8 cellular contexts compared by ENCODE assay signal in genomic region chr19:14529254-14530004, GRCh38. TPM values are rescaled to one million over a fixed set of nuclear protein-coding genes. Genes with fewer than 3 reads are reported as not detected.
DNase-seq lines count a peak whose midpoint lies in the region; ATAC-seq and TF ChIP-seq lines count a peak whose summit lies in the region.

A gene with protein sequence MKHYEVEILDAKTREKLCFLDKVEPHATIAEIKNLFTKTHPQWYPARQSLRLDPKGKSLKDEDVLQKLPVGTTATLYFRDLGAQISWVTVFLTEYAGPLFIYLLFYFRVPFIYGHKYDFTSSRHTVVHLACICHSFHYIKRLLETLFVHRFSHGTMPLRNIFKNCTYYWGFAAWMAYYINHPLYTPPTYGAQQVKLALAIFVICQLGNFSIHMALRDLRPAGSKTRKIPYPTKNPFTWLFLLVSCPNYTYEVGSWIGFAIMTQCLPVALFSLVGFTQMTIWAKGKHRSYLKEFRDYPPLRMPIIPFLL (plus strand): TSS chr19:14529594. CDS start chr19:14529697, 103 bp downstream.

- DNase-seq in DMS53 treated with DMSO at 0.1 percent for 48 hours (lab: John Stamatoyannopoulos, UW; ENCODE audit: unreplicated experiment) (peak; percentile 93), Peyer's patch (peak; percentile 100)
- DNase-seq in activated T-cell treated with anti-CD3 and anti-CD28 coated beads, Interleukin-2, amount 50 U/mL, for 48 hours = peak; percentile 100
- DNase-seq in stimulated activated CD8-positive, alpha-beta memory T cell treated with anti-CD3 and anti-CD28 coated beads, Interleukin-7, amount 100 ng/mL, for 24 hours (ENCODE audit: low read depth) = peak; percentile 100

- TF ChIP-seq CTCF in KMS-11 (conservative IDR thresholded peaks at IDR 0.05; ENCODE audit: low read depth, low read length) (0 out of 2 replicates have a peak, but pooled peaks have one; percentile 14), Peyer's patch (IDR thresholded peaks at IDR 0.05) (peak in 1 of 6 experiments; percentile 18)

- H3K9ac ChIP-seq in KMS-11 = peak within 1 kb of the TSS; percentile 68
- H3K9ac ChIP-seq in muscle layer of colon (ENCODE audit: low read length) = peak within 1 kb of the TSS; percentile 71

- H3K4me2 ChIP-seq in KMS-11 = peak within 1 kb of the TSS; percentile 71

- peaks cover 15% of the 10 kb centered on the region for H3K4me1 ChIP-seq in KMS-11 (ENCODE audit: low read depth, poor library complexity, severe bottlenecking)
- peaks cover 0 to 25% (median 2%) of the 10 kb centered on the region in 4 donors for H3K4me1 ChIP-seq in Peyer's patch
- H3K4me1 ChIP-seq in esophagus (ENCODE audit: control insufficient read depth in 2 of 2, insufficient read depth in 2 of 2, low read length in 1 of 2) = peaks cover 0 to 4% of the 10 kb centered on the region in 2 donors
- H3K4me1 ChIP-seq in muscle layer of colon (ENCODE audit: insufficient read depth, low read length) = peaks cover 6% of the 10 kb centered on the region

- H3K79me2 ChIP-seq in KMS-11 (ENCODE audit: insufficient read depth, low read depth) = peaks cover 30% of the 10 kb centered on the region

- WGBS in esophagus, 2 donors = 0% methylated on average over 59 of the region's 59 CpGs

- H3K27me3 ChIP-seq in KMS-11 (ENCODE audit: insufficient read depth, low read depth) = no peaks in the 10 kb centered on the region
- no peaks in the 10 kb centered on the region for H3K27me3 ChIP-seq in Peyer's patch
- H3K27me3 ChIP-seq in esophagus (ENCODE audit: control insufficient read depth in 1 of 2, insufficient read depth in 2 of 2, low read length in 2 of 2) = no peaks in the 10 kb centered on the region
- H3K27me3 ChIP-seq in muscle layer of colon (ENCODE audit: control insufficient read depth in 1 of 2, insufficient read depth in 2 of 2, low read length in 2 of 2) = no peaks in the 10 kb centered on the region

- peak; percentile 92 for ATAC-seq in GM21737 (IDR thresholded peaks at IDR 0.05; ENCODE audit: unreplicated experiment)

- H4K20me1 ChIP-seq in KMS-11 (ENCODE audit: insufficient read depth) = no peaks in the 10 kb centered on the region

- H3K4me3 ChIP-seq in KMS-11 (IDR thresholded peaks at IDR 0.05; ENCODE audit: insufficient read depth, low read depth, low read length) = no peak within 1 kb of the TSS
- peak within 1 kb of the TSS; percentile 64 to 88 (median 74) for H3K4me3 ChIP-seq in Peyer's patch
- H3K4me3 ChIP-seq in esophagus (ENCODE audit: low read depth in 1 of 2, low read length in 2 of 2) = peak within 1 kb of the TSS; percentile 72 to 96
- H3K4me3 ChIP-seq in muscle layer of colon (ENCODE audit: low read depth in 1 of 2, low read length in 2 of 2) = peak within 1 kb of the TSS; percentile 86 to 98

- H3K9me3 ChIP-seq in Peyer's patch = no peaks in the 10 kb centered on the region
- no peaks in the 10 kb centered on the region for H3K9me3 ChIP-seq in esophagus (ENCODE audit: control insufficient read depth in 2 of 2, insufficient read depth in 1 of 2, low read depth in 1 of 2, low read length in 1 of 2)
- no peaks in the 10 kb centered on the region for H3K9me3 ChIP-seq in muscle layer of colon (ENCODE audit: low read length)

- H3K27ac ChIP-seq in KMS-11 = peak within 1 kb of the TSS; percentile 49
- H3K27ac ChIP-seq in Peyer's patch = peak within 1 kb of the TSS; percentile 92 to 98 (median 96)
- peak within 1 kb of the TSS; percentile 95 for H3K27ac ChIP-seq in esophagus (ENCODE audit: low read depth in 2 of 2, low read length in 1 of 2)
- H3K27ac ChIP-seq in muscle layer of colon (ENCODE audit: low read depth, low read length) = peak within 1 kb of the TSS; percentile 99

- H2AFZ ChIP-seq in KMS-11 (ENCODE audit: low read depth) = peak within 1 kb of the TSS; percentile 90

- H3K36me3 ChIP-seq in KMS-11 (ENCODE audit: insufficient read depth) (no peaks in the 10 kb centered on the region), Peyer's patch (no peaks in the 10 kb centered on the region), esophagus (ENCODE audit: control insufficient read depth in 2 of 2, insufficient read depth in 2 of 2, low read length in 1 of 2) (peaks cover 0 to under 1% of the 10 kb centered on the region in 2 donors), muscle layer of colon (ENCODE audit: insufficient read depth, low read length) (no peaks in the 10 kb centered on the region)

- TF ChIP-seq POLR2A in Peyer's patch (IDR thresholded peaks at IDR 0.05) = peak; percentile 99

RNA-seq across cellular contexts. Expression of the gene that starts here (rescaled TPM):
- total RNA-seq in Peyer's patch = 100 to 1,000 TPM in 1 of 4 donors, 10 to 100 TPM in 3; 24.8 to 103 (median 78.7) TPM
- polyA plus RNA-seq in esophagus = 100 to 1,000 TPM; 362 to 444 TPM

Comparison
In these comparisons a context has a peak if more than half of its experiments do, and no peak if none do; other contexts are left out.
1. H3K27ac ChIP-seq: peak in every context shown above with its lines; median percentile 99 in muscle layer of colon; 96 in Peyer's patch; 95 in esophagus; 49 in KMS-11.